8 cellular contexts compared by ENCODE assay signal in the genomic region with DNA sequence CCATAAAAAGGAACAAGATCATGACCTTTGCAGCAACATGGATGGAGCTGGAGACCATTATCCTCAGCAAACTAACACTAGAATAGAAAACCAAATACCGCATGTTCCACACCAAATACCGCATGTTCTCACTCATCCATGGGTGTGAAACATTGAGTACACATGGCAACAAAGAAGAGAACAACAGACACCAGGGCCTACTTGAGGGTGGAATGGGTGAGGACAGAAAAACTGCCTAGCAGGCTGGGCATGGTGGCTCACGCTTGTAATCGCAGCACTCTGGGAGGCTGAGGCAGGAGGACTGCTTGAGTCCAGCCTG. TPM values are rescaled to one million over a fixed set of nuclear protein-coding genes. Genes with fewer than 3 reads are reported as not detected.
DNase-seq lines count a peak whose midpoint lies in the region; ATAC-seq and TF ChIP-seq lines count a peak whose summit lies in the region.
"Had no signal": no experiment of that assay in that cellular context is flagged by ENCODE, and none has a peak within 500 bp of the region (broad histone marks: within the 10 kb centered on the region; RNA-seq: fewer than 3 reads in every experiment).

No MANE protein-coding gene starts in this region.

- no peak for ATAC-seq in T-cell (replicated peaks in 1 of 4)
- no peak for ATAC-seq in naive thymus-derived CD8-positive, alpha-beta T cell
- ATAC-seq in GM19351 (IDR thresholded peaks at IDR 0.05; ENCODE audit: unreplicated experiment), result no peak

- peak overlapping the region; percentile 98 to 99 for H3K27ac Mint-ChIP-seq in T-cell
- peak overlapping the region; percentile 72 to 99 (median 95) for H3K27ac Mint-ChIP-seq in naive thymus-derived CD8-positive, alpha-beta T cell

- POLR2A ChIA-PET in T-cell (lab: Charles Lee), result interaction anchor here in 1 of 2 donors (2.1 kb wide), 1 partner anchor 9 kb away, joined by 7 read pairs; no protein-coding TSS in a partner anchor
- POLR2A ChIA-PET in naive thymus-derived CD8-positive, alpha-beta T cell (lab: Charles Lee), result interaction anchor here (1.0 to 45.7 kb wide), 3 partner anchors 10 to 87 kb away, joined by 4 to 2449 read pairs (median 2449); partner anchors contain the start of genes CDC42BPG, EHD1 and SF1

- no peaks in the 10 kb centered on the region for H3K9me3 Mint-ChIP-seq in T-cell
- H3K9me3 Mint-ChIP-seq in naive thymus-derived CD8-positive, alpha-beta T cell, result peaks cover 0 to 4% (median 0%) of the 10 kb centered on the region in 9 donors

- H3K27me3 Mint-ChIP-seq in T-cell, result no peaks in the 10 kb centered on the region
- no peaks in the 10 kb centered on the region for H3K27me3 Mint-ChIP-seq in naive thymus-derived CD8-positive, alpha-beta T cell

- DNase-seq in GM12864 (ENCODE audit: low read depth) (no peak), T-cell (peak in 1 of 34 experiments; percentile 40), superior temporal gyrus (ENCODE audit: extremely low spot score) (no peak), DMS 273 (lab: John Stamatoyannopoulos, UW; ENCODE audit: unreplicated experiment) (no peak)
- no peak for DNase-seq in naive thymus-derived CD8-positive, alpha-beta T cell
- DNase-seq: SHP77 treated with DMSO at 0.1 percent for 48 hours had no signal

- H3K4me3 ChIP-seq in GM12864 (ENCODE audit: low read depth, low read length), result peak overlapping the region; percentile 2; the same call in 1 of the 2 replicates
- H3K4me3 ChIP-seq: HAP-1 had no signal

- CTCF ChIA-PET in T-cell (lab: Charles Lee), result interaction anchor here in 1 of 2 donors (0.9 to 1.6 kb wide), 2 partner anchors 13 to 19 kb away, joined by 3 to 5 read pairs; no protein-coding TSS in a partner anchor

- peak overlapping the region; percentile 32 to 82 (median 74) for H3K4me3 Mint-ChIP-seq in T-cell
- H3K4me3 Mint-ChIP-seq in naive thymus-derived CD8-positive, alpha-beta T cell, result peak overlapping the region; percentile 66 to 85 (median 81)

- peaks cover 22% of the 10 kb centered on the region for H3K36me3 Mint-ChIP-seq in T-cell
- H3K36me3 Mint-ChIP-seq in naive thymus-derived CD8-positive, alpha-beta T cell, result peaks cover 4 to 27% (median 7%) of the 10 kb centered on the region in 3 donors

- TF ChIP-seq CTCF in GM12864 (IDR thresholded peaks at IDR 0.05; ENCODE audit: low read depth, low read length, missing control alignments), result no peak

- peaks cover 88 to 94% (median 93%) of the 10 kb centered on the region in 3 donors for H3K4me1 Mint-ChIP-seq in T-cell
- peaks cover 37 to 97% (median 91%) of the 10 kb centered on the region in 4 donors for H3K4me1 Mint-ChIP-seq in naive thymus-derived CD8-positive, alpha-beta T cell

RNA-seq across cellular contexts. Expression of gene EHD1, which starts 12.3 kb away (rescaled TPM):
- total RNA-seq in T-cell, result 100 to 1,000 TPM; 126 to 286 (median 269) TPM
- total RNA-seq in naive thymus-derived CD8-positive, alpha-beta T cell, result 100 to 1,000 TPM; 217 to 226 TPM
- polyA plus RNA-seq in naive thymus-derived CD8-positive, alpha-beta T cell, result 100 to 1,000 TPM; 137 to 164 (median 154) TPM

RNA-seq across cellular contexts. Expression of gene CDC42BPG, which starts 21.7 kb away (rescaled TPM):
- 10 to 100 TPM in 1 of 5 donors, 1 to 10 TPM in 4; 7.4 to 10.5 (median 9.1) TPM for total RNA-seq in T-cell
- 10 to 100 TPM in 1 of 2 experiments, 1 to 10 TPM in 1; 9.0 to 10.3 TPM for total RNA-seq in naive thymus-derived CD8-positive, alpha-beta T cell
- under 1 TPM; 0.09 to 0.38 (median 0.13) TPM for polyA plus RNA-seq in naive thymus-derived CD8-positive, alpha-beta T cell

RNA-seq across cellular contexts. Expression of gene ATG2A, which starts 50.9 kb away (rescaled TPM):
- 100 to 1,000 TPM in 1 of 5 donors, 10 to 100 TPM in 4; 50.9 to 165 (median 55.4) TPM for total RNA-seq in T-cell
- 10 to 100 TPM; 39.5 to 41.4 TPM for total RNA-seq in naive thymus-derived CD8-positive, alpha-beta T cell
- 1 to 10 TPM; 3.4 to 4.2 (median 3.6) TPM for polyA plus RNA-seq in naive thymus-derived CD8-positive, alpha-beta T cell

RNA-seq across cellular contexts. Expression of gene MEN1, which starts 55.8 kb away (rescaled TPM):
- 10 to 100 TPM; 31.7 to 62.0 (median 49.6) TPM for total RNA-seq in T-cell
- 10 to 100 TPM; 50.7 to 54.1 TPM for total RNA-seq in naive thymus-derived CD8-positive, alpha-beta T cell
- 10 to 100 TPM; 22.1 to 57.4 (median 36.1) TPM for polyA plus RNA-seq in naive thymus-derived CD8-positive, alpha-beta T cell

RNA-seq across cellular contexts. Expression of gene PPP2R5B, which starts 58.4 kb away (rescaled TPM):
- 10 to 100 TPM; 15.3 to 25.4 (median 17.2) TPM for total RNA-seq in T-cell
- 10 to 100 TPM; 13.4 to 16.0 TPM for total RNA-seq in naive thymus-derived CD8-positive, alpha-beta T cell
- 1 to 10 TPM; 4.7 to 6.6 (median 5.3) TPM for polyA plus RNA-seq in naive thymus-derived CD8-positive, alpha-beta T cell
